ENCODE assay signal across 7 cellular contexts in the genomic region with DNA sequence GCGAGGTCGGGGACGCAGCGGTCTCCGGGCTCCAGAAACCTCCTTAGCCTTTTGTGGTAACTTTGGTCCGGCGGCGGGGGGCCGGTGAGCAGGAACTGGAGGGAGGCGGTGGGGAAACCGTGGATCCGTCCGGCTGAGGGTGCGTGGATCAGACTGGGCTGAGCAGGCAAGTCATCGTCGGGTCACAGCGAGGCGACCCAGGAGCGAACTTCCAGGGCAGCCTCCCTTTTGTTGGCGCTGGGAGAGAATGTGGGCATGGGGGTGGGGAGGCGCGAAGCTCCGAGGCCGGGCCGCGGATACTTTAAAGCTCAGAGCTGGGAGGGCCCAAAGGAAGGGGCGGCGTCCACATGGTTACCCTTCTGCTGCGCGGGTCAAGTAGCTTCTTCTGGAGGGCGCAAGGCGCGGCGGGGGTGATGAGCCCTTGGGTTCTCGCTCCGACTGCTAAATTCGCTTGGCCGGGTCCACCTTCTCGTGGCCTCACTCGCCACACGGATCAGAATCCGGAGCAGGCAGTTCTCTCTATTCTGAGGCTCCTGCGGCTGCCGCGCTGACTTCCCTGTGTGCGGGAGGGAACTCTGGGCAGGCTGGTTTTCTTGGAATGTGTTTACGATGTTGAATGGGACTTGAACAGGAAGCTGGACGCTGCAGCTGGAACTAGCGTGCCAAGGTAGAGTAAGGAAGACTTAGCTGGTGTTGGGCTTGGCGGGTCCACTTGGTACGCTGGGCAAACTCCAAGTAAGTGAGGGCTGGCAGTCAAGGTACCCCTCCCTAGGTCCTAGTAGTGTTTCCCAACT. TPM values are rescaled to one million over a fixed set of nuclear protein-coding genes. Genes with fewer than 3 reads are reported as not detected.
DNase-seq lines count a peak whose midpoint lies in the region; ATAC-seq, FAIRE-seq and TF ChIP-seq lines count a peak whose summit lies in the region.

No MANE protein-coding gene starts in this region.

- peak overlapping the region; percentile 100 for H3K27ac Mint-ChIP-seq in GM23338
- H3K27ac Mint-ChIP-seq in stimulated activated effector memory CD8-positive, alpha-beta T cell treated with anti-CD3 and anti-CD28 coated beads, Interleukin-12 subunit alpha, Interleukin-12 subunit beta, amount 100 ng/mL, for 72 hours = no peak overlapping the region

- peak; percentile 90 for DNase-seq in GM23338 (ENCODE audit: low spot score)
- DNase-seq in NCI-H524 (lab: John Stamatoyannopoulos, UW) = peak; percentile 62 to 63
- peak; percentile 81 to 84 for DNase-seq in cardiac fibroblast (ENCODE audit: low read depth in 2 of 2)
- DNase-seq in keratinocyte (ENCODE audit: low read depth, low spot score) = peak; percentile 15
- no peak for DNase-seq in stimulated activated effector memory CD8-positive, alpha-beta T cell treated with anti-CD3 and anti-CD28 coated beads, Interleukin-12 subunit alpha, Interleukin-12 subunit beta, amount 100 ng/mL, for 72 hours (ENCODE audit: low spot score in 2 of 2)
- no peak for DNase-seq in GM10266 (ENCODE audit: extremely low spot score)

- no peak for TF ChIP-seq CTCF in GM23338 (conservative IDR thresholded peaks at IDR 0.05; ENCODE audit: low read depth in 2 of 2)
- no peak for TF ChIP-seq CTCF in cardiac fibroblast (IDR thresholded peaks at IDR 0.05; ENCODE audit: low read depth, low read length)
- no peak for TF ChIP-seq CTCF in keratinocyte (optimal IDR thresholded peaks at IDR 0.05 in 1 of 3, IDR thresholded peaks at IDR 0.05 in 1 of 3, conservative IDR thresholded peaks at IDR 0.05 in 1 of 3; ENCODE audit: extremely low read depth in 1 of 3, insufficient read depth in 2 of 3, low read length in 3 of 3)
- no peak for TF ChIP-seq CTCF in GM10266 (IDR thresholded peaks at IDR 0.05; ENCODE audit: control insufficient read depth, insufficient read depth, low read depth, missing control alignments)

- FAIRE-seq in keratinocyte (lab: Jason Lieb, UNC) = peak; percentile 79

- H3K27ac ChIP-seq in GM23338 (ENCODE audit: low read depth) (peak overlapping the region; percentile 97), keratinocyte (ENCODE audit: control insufficient read depth, insufficient read depth, low read length) (peak overlapping the region; percentile 68)

- peaks cover 78% of the 10 kb centered on the region for H3K79me2 ChIP-seq in GM23338 (replicated peaks; ENCODE audit: insufficient read depth)
- H3K79me2 ChIP-seq in keratinocyte (ENCODE audit: control insufficient read depth, insufficient read depth, low read length) = no peaks in the 10 kb centered on the region

- ATAC-seq in GM23338 (peak; percentile 83), GM19035 (IDR thresholded peaks at IDR 0.05; ENCODE audit: unreplicated experiment) (no peak)
- peak; percentile 28 for ATAC-seq in stimulated activated effector memory CD8-positive, alpha-beta T cell treated with anti-CD3 and anti-CD28 coated beads, Interleukin-12 subunit alpha, Interleukin-12 subunit beta, amount 100 ng/mL, for 72 hours

- H3K9me1 ChIP-seq in keratinocyte (ENCODE audit: control insufficient read depth, extremely low read depth, insufficient read depth, low read length) = no peaks in the 10 kb centered on the region

- peak overlapping the region; percentile 95 for H3K4me3 Mint-ChIP-seq in GM23338
- no peak overlapping the region for H3K4me3 Mint-ChIP-seq in stimulated activated effector memory CD8-positive, alpha-beta T cell treated with anti-CD3 and anti-CD28 coated beads, Interleukin-12 subunit alpha, Interleukin-12 subunit beta, amount 100 ng/mL, for 72 hours

- H3K4me3 ChIP-seq in GM23338 (peak overlapping the region; percentile 82), cardiac fibroblast (replicated peaks in 1 of 2; ENCODE audit: low read depth in 2 of 2, low read length in 2 of 2) (peak overlapping the region; percentile 70 to 83), keratinocyte (ENCODE audit: control insufficient read depth in 2 of 3, extremely low read depth in 1 of 3, insufficient read depth in 2 of 3, low read depth in 1 of 3, low read length in 3 of 3) (peak overlapping the region; percentile 75 to 96 (median 80))

- H3K27me3 ChIP-seq in GM23338 (ENCODE audit: insufficient read depth) = no peaks in the 10 kb centered on the region
- no peaks in the 10 kb centered on the region for H3K27me3 ChIP-seq in keratinocyte (ENCODE audit: control insufficient read depth, extremely low read depth, insufficient read depth, low read length)

- H3K9me2 ChIP-seq in GM23338 (ENCODE audit: insufficient read depth) = no peaks in the 10 kb centered on the region

- H3K4me2 ChIP-seq in GM23338 (peak overlapping the region; percentile 87), keratinocyte (ENCODE audit: control insufficient read depth, extremely low read depth, insufficient read depth, low read depth, low read length) (peak overlapping the region; percentile 66)

- dilution Hi-C loops in keratinocyte (cut with MboI; ENCODE audit: extremely low pct_ligation_motif_present, low sequenced_read_pairs) = no loop called here

- H4K20me1 ChIP-seq in GM23338 (replicated peaks; ENCODE audit: insufficient read depth) (no peaks in the 10 kb centered on the region), keratinocyte (ENCODE audit: control insufficient read depth, extremely low read depth, insufficient read depth, low read length) (no peaks in the 10 kb centered on the region)

- peaks cover 5% of the 10 kb centered on the region; the same call in 1 of the 2 replicates for H3K36me3 ChIP-seq in GM23338 (ENCODE audit: insufficient read depth)
- no peaks in the 10 kb centered on the region for H3K36me3 ChIP-seq in keratinocyte (ENCODE audit: control insufficient read depth in 2 of 2, extremely low read depth in 1 of 2, insufficient read depth in 2 of 2, low read length in 2 of 2)

- no peaks in the 10 kb centered on the region for H3K9me3 ChIP-seq in keratinocyte (ENCODE audit: control insufficient read depth, low read depth, low read length)

- peaks cover 16% of the 10 kb centered on the region for H3K27me3 Mint-ChIP-seq in GM23338 (ENCODE audit: insufficient read depth, low read depth, poor library complexity)

- H2AFZ ChIP-seq in GM23338 = no peak overlapping the region
- peak overlapping the region; percentile 97 for H2AFZ ChIP-seq in keratinocyte (ENCODE audit: control insufficient read depth, low read length)

- H3K9ac ChIP-seq in keratinocyte (ENCODE audit: control insufficient read depth, extremely low read depth, insufficient read depth, low read length) = peak overlapping the region; percentile 84

- peaks cover 2% of the 10 kb centered on the region; the same call in 2 of the 3 replicates for H3K9me3 Mint-ChIP-seq in GM23338
- peaks cover 2% of the 10 kb centered on the region for H3K9me3 Mint-ChIP-seq in stimulated activated effector memory CD8-positive, alpha-beta T cell treated with anti-CD3 and anti-CD28 coated beads, Interleukin-12 subunit alpha, Interleukin-12 subunit beta, amount 100 ng/mL, for 72 hours

- H3K36me3 Mint-ChIP-seq in GM23338 (ENCODE audit: low read depth) = peaks cover 35% of the 10 kb centered on the region
- no peaks in the 10 kb centered on the region for H3K36me3 Mint-ChIP-seq in stimulated activated effector memory CD8-positive, alpha-beta T cell treated with anti-CD3 and anti-CD28 coated beads, Interleukin-12 subunit alpha, Interleukin-12 subunit beta, amount 100 ng/mL, for 72 hours

- H3K4me1 Mint-ChIP-seq in GM23338 = peaks cover 32% of the 10 kb centered on the region
- peaks cover 4% of the 10 kb centered on the region for H3K4me1 Mint-ChIP-seq in stimulated activated effector memory CD8-positive, alpha-beta T cell treated with anti-CD3 and anti-CD28 coated beads, Interleukin-12 subunit alpha, Interleukin-12 subunit beta, amount 100 ng/mL, for 72 hours

- H3K4me1 ChIP-seq in GM23338 (ENCODE audit: insufficient read depth) = peaks cover 35% of the 10 kb centered on the region
- peaks cover 10% of the 10 kb centered on the region for H3K4me1 ChIP-seq in keratinocyte (ENCODE audit: control insufficient read depth, extremely low read depth, insufficient read depth, low read length)

- no peaks in the 10 kb centered on the region for H3F3A ChIP-seq in GM23338 (replicated peaks; ENCODE audit: low read depth)

TF ChIP-seq in GM23338, 12 proteins besides CTCF, POLR2A, EP300 and RAD21 (continues in another document):
- TF ChIP-seq ZNF331 (CRISPR knock-in tag; IDR thresholded peaks at IDR 0.05; ENCODE audit: low read depth) (no peak), POLR2AphosphoS5 (IDR thresholded peaks at IDR 0.05; ENCODE audit: low read depth) (peak; percentile 79), EZH2 (IDR thresholded peaks at IDR 0.05; ENCODE audit: low read depth, unreplicated experiment) (no peak)

RNA-seq across cellular contexts. Expression of gene GULP1, which starts 1.0 kb away (rescaled TPM):
- 181 and 200 TPM in 2 replicates for total RNA-seq in GM23338 (2014; rRNA removed; shearing (Covaris generic))
- polyA plus RNA-seq in GM23338 (2016; fragmentation: Nextera tagmentation; extraction: Ambion mirVana) (75.3 and 94.6 TPM in 2 replicates), keratinocyte (8.4 to 12.7 TPM (median 11.7 TPM) in 3 replicates)
- 38.4 TPM for polyA plus RNA-seq in keratinocyte (2011; ENCODE audit: low read depth)
- 11.3 and 17.5 TPM in 2 replicates for polyA plus RNA-seq in keratinocyte (2011; cell fraction: cytosol; rRNA removed)
- polyA plus RNA-seq in keratinocyte (2011; cell fraction: nucleus; rRNA removed) = 8.6 and 8.9 TPM in 2 replicates
- polyA plus RNA-seq in keratinocyte (2012; ENCODE audit: low replicate concordance) = 6.4 and 11.1 TPM in 2 replicates
- 3.1 to 15.9 TPM (median 11.8 TPM) in 3 replicates for polyA minus RNA-seq in keratinocyte
- polyA minus RNA-seq in keratinocyte (2011; cell fraction: cytosol; rRNA and poly(A)+ RNA removed) = 16.3 TPM
- polyA minus RNA-seq in keratinocyte (2011; cell fraction: nucleus; rRNA and poly(A)+ RNA removed) = 11.2 and 17.4 TPM in 2 replicates

Comparison
In these comparisons a context has a peak if more than half of its experiments do, and no peak if none do; other contexts are left out.
1. DNase-seq: peak in GM23338 (single experiment), NCI-H524 (2 of 2), cardiac fibroblast (2 of 2) and keratinocyte (single experiment); none in stimulated activated effector memory CD8-positive, alpha-beta T cell treated with anti-CD3 and anti-CD28 coated beads, Interleukin-12 subunit alpha, Interleukin-12 subunit beta, amount 100 ng/mL, for 72 hours (0 of 2) and GM10266 (single experiment).
2. Peak in every context shown above with its lines, with median percentiles within 50 percentile points of each other: H3K4me3 ChIP-seq.